9 cellular contexts compared by ENCODE assay signal in genomic region chr13:113621986-113622550, GRCh38. TPM values are rescaled to one million over a fixed set of nuclear protein-coding genes. Genes with fewer than 3 reads are reported as not detected.
"Had no signal": no experiment of that assay in that cellular context is flagged by ENCODE, and none has a peak within 500 bp of the region (broad histone marks: within the 10 kb centered on the region; RNA-seq: fewer than 3 reads in every experiment).

No MANE protein-coding gene starts in this region.

RNA-seq across cellular contexts. Expression of gene ATP4B, which starts 35.9 kb away (rescaled TPM):
- total RNA-seq: HepG2, HT1080, IMR-90, NCI-H460, PC-9, Peyer's patch, RPMI7951, SK-MEL-5 had no signal
- polyA plus RNA-seq: HepG2, IMR-90, SK-N-SH had no signal

RNA-seq across cellular contexts. Expression of gene GRK1, which starts 45.0 kb away (rescaled TPM):
- total RNA-seq: HT1080, IMR-90, NCI-H460, PC-9, RPMI7951, SK-MEL-5 had no signal
- polyA plus RNA-seq: IMR-90 had no signal
